In genomic region chr1:19769211-19769932, GRCh38 we compare ENCODE assay signal across 30 cellular contexts. TPM values are rescaled to one million over a fixed set of nuclear protein-coding genes. Genes with fewer than 3 reads are reported as not detected.
DNase-seq lines count a peak whose midpoint lies in the region; ATAC-seq lines count a peak whose summit lies in the region.
"Had no signal": no experiment of that assay in that cellular context is flagged by ENCODE, and none has a peak within 500 bp of the region (broad histone marks: within the 10 kb centered on the region; RNA-seq: fewer than 3 reads in every experiment).

No MANE protein-coding gene starts in this region.

- H3K4me3 ChIP-seq in SJCRH30 = no peak overlapping the region
- H3K4me3 ChIP-seq: A549, suprapubic skin had no signal

- ATAC-seq in stimulated activated naive CD8-positive, alpha-beta T cell treated with anti-CD3 and anti-CD28 coated beads, Interleukin-15, amount 100 ng/mL, for 72 hours = no peak
- ATAC-seq: A549; activated CD4-positive, alpha-beta T cell treated with anti-CD3 and anti-CD28 coated beads for 36 hours; activated naive CD4-positive, alpha-beta T cell treated with anti-CD3 and anti-CD28 coated beads, Interleukin-2, amount 50 U/mL, for 72 hours; esophagus mucosa; Panc1; stimulated activated naive B cell treated with anti-CD40 and anti-IgM and Interleukin-4, amounts not matched to agents 10 μg/mL and 1 μg/mL and 100 μg/mL, for 72 hours had no signal

- no peak overlapping the region for H3K27ac Mint-ChIP-seq in stimulated activated naive CD8-positive, alpha-beta T cell treated with anti-CD3 and anti-CD28 coated beads, Interleukin-15, amount 100 ng/mL, for 72 hours
- H3K27ac Mint-ChIP-seq: activated CD4-positive, alpha-beta T cell treated with anti-CD3 and anti-CD28 coated beads for 36 hours; activated naive CD4-positive, alpha-beta T cell treated with anti-CD3 and anti-CD28 coated beads, Interleukin-2, amount 50 U/mL, for 72 hours; IgD-negative memory B cell; mesothelial cell of epicardium; stimulated activated naive B cell treated with anti-CD40 and anti-IgM and Interleukin-4, amounts not matched to agents 10 μg/mL and 1 μg/mL and 100 μg/mL, for 72 hours had no signal

- H3K27ac ChIP-seq in SJCRH30 = peak overlapping the region; percentile 70
- H3K27ac ChIP-seq: A549, suprapubic skin had no signal

- no peaks in the 10 kb centered on the region for H3K9me3 ChIP-seq in SJCRH30 (replicated peaks)
- H3K9me3 ChIP-seq: A549, suprapubic skin had no signal

- no peaks in the 10 kb centered on the region for H3K36me3 ChIP-seq in SJCRH30

- peaks cover 78% of the 10 kb centered on the region for H3K4me1 ChIP-seq in SJCRH30
- H3K4me1 ChIP-seq: suprapubic skin had no signal

- H3K9me3 Mint-ChIP-seq in stimulated activated naive CD8-positive, alpha-beta T cell treated with anti-CD3 and anti-CD28 coated beads, Interleukin-15, amount 100 ng/mL, for 72 hours = no peaks in the 10 kb centered on the region
- H3K9me3 Mint-ChIP-seq: activated naive CD4-positive, alpha-beta T cell treated with anti-CD3 and anti-CD28 coated beads, Interleukin-2, amount 50 U/mL, for 72 hours; CD8-positive, alpha-beta memory T cell; IgD-negative memory B cell; mesothelial cell of epicardium; stimulated activated naive B cell treated with anti-CD40 and anti-IgM and Interleukin-4, amounts not matched to agents 10 μg/mL and 1 μg/mL and 100 μg/mL, for 72 hours had no signal

- no peak overlapping the region for H3K4me3 Mint-ChIP-seq in stimulated activated naive CD8-positive, alpha-beta T cell treated with anti-CD3 and anti-CD28 coated beads, Interleukin-15, amount 100 ng/mL, for 72 hours
- H3K4me3 Mint-ChIP-seq: activated CD4-positive, alpha-beta T cell treated with anti-CD3 and anti-CD28 coated beads for 36 hours; CD8-positive, alpha-beta memory T cell; IgD-negative memory B cell; mesothelial cell of epicardium; stimulated activated naive B cell treated with anti-CD40 and anti-IgM and Interleukin-4, amounts not matched to agents 10 μg/mL and 1 μg/mL and 100 μg/mL, for 72 hours had no signal

- intact Hi-C loops in posterior vena cava (cut with DNase I) = no loop called here

- peaks cover 18% of the 10 kb centered on the region for H3K4me1 Mint-ChIP-seq in stimulated activated naive CD8-positive, alpha-beta T cell treated with anti-CD3 and anti-CD28 coated beads, Interleukin-15, amount 100 ng/mL, for 72 hours
- H3K4me1 Mint-ChIP-seq: CD8-positive, alpha-beta memory T cell; mesothelial cell of epicardium had no signal

- DNase-seq in CD1c-positive myeloid dendritic cell (ENCODE audit: extremely low spot score) (peak; percentile 6), SJCRH30 (peak; percentile 51 to 64), iPS-NIHi11 (ENCODE audit: low spot score) (peak; percentile 35), posterior vena cava (ENCODE audit: low spot score) (peak; percentile 48), DMS53 (lab: John Stamatoyannopoulos, UW) (no peak), dermis blood vessel endothelial cell (no peak)
- no peak for DNase-seq in stimulated activated naive CD8-positive, alpha-beta T cell treated with anti-CD3 and anti-CD28 coated beads, Interleukin-15, amount 100 ng/mL, for 72 hours
- no peak for DNase-seq in activated CD4-positive, alpha-beta T cell treated with anti-CD3 and anti-CD28 coated beads, Interleukin-2, amount 50 U/mL, for 1 hour
- DNase-seq: activated CD4-positive, alpha-beta T cell treated with anti-CD3 and anti-CD28 coated beads for 36 hours; activated effector memory CD4-positive, alpha-beta T cell treated with Interleukin-2 at 50 U/mL for 16 hours; activated T-cell treated with anti-CD3 and anti-CD28 coated beads, Interleukin-2, amount 50 U/mL, for 1 hour; CD8-positive, alpha-beta memory T cell; cortex of kidney; GOT3; kidney; NCI-H526; nucleus accumbens; SHP77; stimulated activated naive B cell treated with anti-CD40 and anti-IgM and Interleukin-4, amounts not matched to agents 10 μg/mL and 1 μg/mL and 100 μg/mL, for 72 hours had no signal

- no peaks in the 10 kb centered on the region for H3K27me3 Mint-ChIP-seq in stimulated activated naive CD8-positive, alpha-beta T cell treated with anti-CD3 and anti-CD28 coated beads, Interleukin-15, amount 100 ng/mL, for 72 hours
- H3K27me3 Mint-ChIP-seq: activated CD4-positive, alpha-beta T cell treated with anti-CD3 and anti-CD28 coated beads for 36 hours; CD8-positive, alpha-beta memory T cell; IgD-negative memory B cell; stimulated activated naive B cell treated with anti-CD40 and anti-IgM and Interleukin-4, amounts not matched to agents 10 μg/mL and 1 μg/mL and 100 μg/mL, for 72 hours had no signal

- no peaks in the 10 kb centered on the region for H3K27me3 ChIP-seq in SJCRH30
- H3K27me3 ChIP-seq: suprapubic skin had no signal

RNA-seq across cellular contexts. Expression of gene TMCO4, which starts 30.3 kb away (rescaled TPM):
- 17.7 and 18.0 TPM in 2 replicates for total RNA-seq in SJCRH30 (2014; rRNA removed; shearing (Covaris generic))
- 10 to 100 TPM; 12.3 to 13.2 TPM for total RNA-seq in posterior vena cava
- 10.6 and 11.4 TPM in 2 replicates for total RNA-seq in dermis blood vessel endothelial cell

RNA-seq across cellular contexts. Expression of gene RNF186, which starts 45.7 kb away (rescaled TPM):
- 0.73 and 0.86 TPM in 2 replicates for total RNA-seq in SJCRH30 (2014; rRNA removed; shearing (Covaris generic))
- not detected for total RNA-seq in posterior vena cava
- not detected in 2 replicates for total RNA-seq in dermis blood vessel endothelial cell
- total RNA-seq: activated CD4-positive, alpha-beta T cell treated with anti-CD3 and anti-CD28 coated beads for 36 hours; activated naive CD4-positive, alpha-beta T cell treated with anti-CD3 and anti-CD28 coated beads, Interleukin-2, amount 50 U/mL, for 72 hours; CD8-positive, alpha-beta memory T cell; fibroblast of villous mesenchyme; HT-29; mesothelial cell of epicardium; T-helper 2 cell treated with Interferon-gamma antibody and Interleukin-4, amounts not matched to agents 100 ng/mL and 5 ng/mL, for 36 hours; ureter had no signal

Comparison
In these comparisons a context has a peak if more than half of its experiments do, and no peak if none do; other contexts are left out.
1. DNase-seq: peak in CD1c-positive myeloid dendritic cell (single experiment), SJCRH30 (2 of 2), iPS-NIHi11 (single experiment) and posterior vena cava (single experiment); none in stimulated activated naive CD8-positive, alpha-beta T cell treated with anti-CD3 and anti-CD28 coated beads, Interleukin-15, amount 100 ng/mL, for 72 hours (0 of 2), activated CD4-positive, alpha-beta T cell treated with anti-CD3 and anti-CD28 coated beads, Interleukin-2, amount 50 U/mL, for 1 hour (single experiment), DMS53 (single experiment) and dermis blood vessel endothelial cell (single experiment).